20 cellular contexts compared by ENCODE assay signal in genomic region chr9:92631452-92632211, GRCh38. TPM values are rescaled to one million over a fixed set of nuclear protein-coding genes. Genes with fewer than 3 reads are reported as not detected.
A peak's percentile ranks its signal among the peaks of the same experiment; 100 is the strongest.
DNase-seq lines count a peak whose midpoint lies in the region; ATAC-seq and TF ChIP-seq lines count a peak whose summit lies in the region.
"Had no signal": no experiment of that assay in that cellular context is flagged by ENCODE, and none has a peak within 500 bp of the region (broad histone marks: within the 10 kb centered on the region; RNA-seq: fewer than 3 reads in every experiment).

No MANE protein-coding gene starts in this region.

- no peak overlapping the region for H3K4me3 ChIP-seq in tibial artery
- H3K4me3 ChIP-seq in right lobe of liver = no peak overlapping the region
- H3K4me3 ChIP-seq: GM23248, left ventricle myocardium inferior, ovary, Peyer's patch had no signal

- H3K27me3 ChIP-seq in tibial artery (no peaks in the 10 kb centered on the region), right lobe of liver (no peaks in the 10 kb centered on the region)
- H3K27me3 ChIP-seq: foreskin keratinocyte, ovary, Peyer's patch had no signal

- WGBS in right lobe of liver (ENCODE audit: insufficient coverage, low coverage, low lambda C conversion rate, missing lambda C conversion rate) = 92% methylated on average over 8 of the region's 11 CpGs

- peak; percentile 2 for DNase-seq in activated T-cell treated with anti-CD3 and anti-CD28 coated beads for 48 hours (ENCODE audit: low read depth)
- DNase-seq in activated T-cell treated with anti-CD3 and anti-CD28 coated beads, Interleukin-2, amount 50 U/mL, for 1 hour = no peak
- no peak for DNase-seq in activated T-helper 2 cell treated with anti-CD3 and anti-CD28 coated beads, Interferon-gamma antibody, Interleukin-2, Interleukin-4, amounts not matched to agents 10 μg/mL and 5 μg/mL and 100 μg/mL, durations not matched to agents 14 hours and 24 hours and 36 hours (ENCODE audit: low spot score)
- peak; percentile 30 for DNase-seq in islet precursor cell
- DNase-seq in tibial artery = peak in 1 of 2 donors; percentile 65
- no peak for DNase-seq in Kasumi-1 (lab: John Stamatoyannopoulos, UW)
- no peak for DNase-seq in DMS79 treated with DMSO at 0.1 percent for 48 hours (lab: John Stamatoyannopoulos, UW)
- no peak for DNase-seq in right lobe of liver
- DNase-seq: amniotic stem cell; EL; foreskin keratinocyte; GM23248; KG1; left ventricle myocardium inferior; NCI-H1105; NCI-H2107; NCI-H82; stimulated activated CD4-positive, alpha-beta T cell treated with anti-CD3 and anti-CD28 coated beads, Interleukin-4, amount 100 ng/mL, for 24 hours had no signal

- H3K4me1 ChIP-seq in tibial artery (peaks cover 0 to 35% (median 13%) of the 10 kb centered on the region in 4 donors), right lobe of liver (no peaks in the 10 kb centered on the region)
- H3K4me1 ChIP-seq: foreskin keratinocyte, Peyer's patch had no signal

- H3K9me3 ChIP-seq in tibial artery (no peaks in the 10 kb centered on the region), right lobe of liver (no peaks in the 10 kb centered on the region)
- H3K9me3 ChIP-seq: ovary, Peyer's patch had no signal

- H3K4me1 Mint-ChIP-seq in activated T-helper 2 cell treated with anti-CD3 and anti-CD28 coated beads, Interferon-gamma antibody, Interleukin-2, Interleukin-4, amounts not matched to agents 10 μg/mL and 5 μg/mL and 100 μg/mL, durations not matched to agents 14 hours and 24 hours and 36 hours (ENCODE audit: low read depth) = peaks cover 15% of the 10 kb centered on the region

- peak overlapping the region; percentile 77 for H3K27ac Mint-ChIP-seq in activated T-helper 2 cell treated with anti-CD3 and anti-CD28 coated beads, Interferon-gamma antibody, Interleukin-2, Interleukin-4, amounts not matched to agents 10 μg/mL and 5 μg/mL and 100 μg/mL, durations not matched to agents 14 hours and 24 hours and 36 hours

- H3K9me3 Mint-ChIP-seq in activated T-helper 2 cell treated with anti-CD3 and anti-CD28 coated beads, Interferon-gamma antibody, Interleukin-2, Interleukin-4, amounts not matched to agents 10 μg/mL and 5 μg/mL and 100 μg/mL, durations not matched to agents 14 hours and 24 hours and 36 hours = no peaks in the 10 kb centered on the region

- no peak for ATAC-seq in right lobe of liver
- ATAC-seq: foreskin keratinocyte had no signal

- H3K27ac ChIP-seq in tibial artery (peak overlapping the region; percentile 64 to 67), right lobe of liver (no peak overlapping the region)
- H3K27ac ChIP-seq: foreskin keratinocyte, GM23248, ovary, Peyer's patch had no signal

- intact Hi-C loops in activated T-helper 2 cell treated with anti-CD3 and anti-CD28 coated beads, Interferon-gamma antibody, Interleukin-2, Interleukin-4, amounts not matched to agents 10 μg/mL and 5 μg/mL and 100 μg/mL, durations not matched to agents 14 hours and 24 hours and 36 hours (cut with micrococcal nuclease) = loop anchor here (5.0 to 10.0 kb wide), 4 partner anchors 36 to 494 kb away; partner anchors contain the start of genes CENPP and NOL8
- intact Hi-C loops in tibial artery (cut with DNase I; ENCODE audit: low total_unique reads) (no loop called here), right lobe of liver (cut with DNase I) (loop anchor here (10.0 kb wide), 2 partner anchors 127 to 297 kb away; no protein-coding TSS in a partner anchor)

- peaks cover 79% of the 10 kb centered on the region for H3K36me3 Mint-ChIP-seq in activated T-helper 2 cell treated with anti-CD3 and anti-CD28 coated beads, Interferon-gamma antibody, Interleukin-2, Interleukin-4, amounts not matched to agents 10 μg/mL and 5 μg/mL and 100 μg/mL, durations not matched to agents 14 hours and 24 hours and 36 hours (ENCODE audit: low read depth)

- H3K27me3 Mint-ChIP-seq in activated T-helper 2 cell treated with anti-CD3 and anti-CD28 coated beads, Interferon-gamma antibody, Interleukin-2, Interleukin-4, amounts not matched to agents 10 μg/mL and 5 μg/mL and 100 μg/mL, durations not matched to agents 14 hours and 24 hours and 36 hours (ENCODE audit: low read depth) = no peaks in the 10 kb centered on the region

- no peak for TF ChIP-seq POLR2A in right lobe of liver (IDR thresholded peaks at IDR 0.05)

- H3K36me3 ChIP-seq in tibial artery = peaks cover under 1 to 52% (median 35%) of the 10 kb centered on the region in 3 donors
- H3K36me3 ChIP-seq in right lobe of liver = peaks cover 0 to 33% (median 14%) of the 10 kb centered on the region in 4 donors
- H3K36me3 ChIP-seq: ovary had no signal

- TF ChIP-seq CTCF in tibial artery (IDR thresholded peaks at IDR 0.05) = no peak
- TF ChIP-seq CTCF in right lobe of liver (IDR thresholded peaks at IDR 0.05) = no peak

- H3K4me3 Mint-ChIP-seq in activated T-helper 2 cell treated with anti-CD3 and anti-CD28 coated beads, Interferon-gamma antibody, Interleukin-2, Interleukin-4, amounts not matched to agents 10 μg/mL and 5 μg/mL and 100 μg/mL, durations not matched to agents 14 hours and 24 hours and 36 hours (ENCODE audit: low read depth) = no peak overlapping the region

RNA-seq across cellular contexts. Expression of gene IPPK, which starts 38.3 kb away (rescaled TPM):
- 11.5 and 14.8 TPM in 2 replicates for total RNA-seq in activated T-helper 2 cell treated with anti-CD3 and anti-CD28 coated beads, Interferon-gamma antibody, Interleukin-2, Interleukin-4, amounts not matched to agents 10 μg/mL and 5 μg/mL and 100 μg/mL, durations not matched to agents 14 hours and 24 hours and 36 hours
- 1 to 10 TPM; 2.4 to 4.9 (median 3.7) TPM for total RNA-seq in right lobe of liver

Comparison
In these comparisons a context has a peak if more than half of its experiments do, and no peak if none do; other contexts are left out.
1. DNase-seq: peak in activated T-cell treated with anti-CD3 and anti-CD28 coated beads for 48 hours (single experiment) and islet precursor cell (single experiment); none in activated T-cell treated with anti-CD3 and anti-CD28 coated beads, Interleukin-2, amount 50 U/mL, for 1 hour (single experiment), activated T-helper 2 cell treated with anti-CD3 and anti-CD28 coated beads, Interferon-gamma antibody, Interleukin-2, Interleukin-4, amounts not matched to agents 10 μg/mL and 5 μg/mL and 100 μg/mL, durations not matched to agents 14 hours and 24 hours and 36 hours (single experiment), Kasumi-1 (0 of 2), DMS79 treated with DMSO at 0.1 percent for 48 hours (single experiment) and right lobe of liver (0 of 3).
2. H3K27ac ChIP-seq: peak in tibial artery (2 of 2); none in right lobe of liver (0 of 3).